Comparison of ENCODE assay signal across 8 cellular contexts in genomic region chr20:13261460-13262301, GRCh38. TPM values are rescaled to one million over a fixed set of nuclear protein-coding genes. Genes with fewer than 3 reads are reported as not detected.
DNase-seq lines count a peak whose midpoint lies in the region; ATAC-seq and TF ChIP-seq lines count a peak whose summit lies in the region.

No MANE protein-coding gene starts in this region.

- H3K9me3 Mint-ChIP-seq in activated CD8-positive, alpha-beta T cell treated with anti-CD3 and anti-CD28 coated beads, Interleukin-2, amount 10 ng/mL, durations not matched to agents 7 days and 5 days (ENCODE audit: insufficient read depth), result no peaks in the 10 kb centered on the region
- H3K9me3 Mint-ChIP-seq in neural crest cell, result no peaks in the 10 kb centered on the region

- no peak overlapping the region for H3K4me3 Mint-ChIP-seq in activated CD8-positive, alpha-beta T cell treated with anti-CD3 and anti-CD28 coated beads, Interleukin-2, amount 10 ng/mL, durations not matched to agents 7 days and 5 days
- H3K4me3 Mint-ChIP-seq in neural crest cell, result no peak overlapping the region

- peaks cover 11% of the 10 kb centered on the region for H3K4me1 Mint-ChIP-seq in activated CD8-positive, alpha-beta T cell treated with anti-CD3 and anti-CD28 coated beads, Interleukin-2, amount 10 ng/mL, durations not matched to agents 7 days and 5 days (ENCODE audit: low read depth)
- no peaks in the 10 kb centered on the region for H3K4me1 Mint-ChIP-seq in neural crest cell

- TF ChIP-seq CTCF in epithelial cell of esophagus (IDR thresholded peaks at IDR 0.05; ENCODE audit: insufficient read depth, low read depth, low read length, missing control alignments) (peak; percentile 69), neural crest cell (conservative IDR thresholded peaks at IDR 0.05) (peak; percentile 83), thyroid gland (IDR thresholded peaks at IDR 0.05) (peak; percentile 14 to 59 (median 53))

- H3K27me3 ChIP-seq in thyroid gland, result no peaks in the 10 kb centered on the region

- no peaks in the 10 kb centered on the region for H3K9me3 ChIP-seq in thyroid gland

- H3K36me3 ChIP-seq in thyroid gland, result no peaks in the 10 kb centered on the region

- H3K4me1 ChIP-seq in thyroid gland, result peaks cover 28 to 38% of the 10 kb centered on the region in 2 donors

- no peaks in the 10 kb centered on the region for H3K36me3 Mint-ChIP-seq in activated CD8-positive, alpha-beta T cell treated with anti-CD3 and anti-CD28 coated beads, Interleukin-2, amount 10 ng/mL, durations not matched to agents 7 days and 5 days (ENCODE audit: low read depth)
- H3K36me3 Mint-ChIP-seq in neural crest cell (ENCODE audit: low read depth), result no peaks in the 10 kb centered on the region

- intact Hi-C loops in thyroid gland (cut with DNase I), result no loop called here

- CTCF ChIA-PET in activated CD8-positive, alpha-beta T cell treated with anti-CD3 and anti-CD28 coated beads, Interleukin-2, amount 10 ng/mL, durations not matched to agents 7 days and 5 days (lab: Charles Lee), result interaction anchor here (0.6 to 3.7 kb wide), 25 partner anchors 8 to 285 kb away, joined by 3 to 19 read pairs (median 4); partner anchors contain the start of gene ISM1

- no peaks in the 10 kb centered on the region for H3K27me3 Mint-ChIP-seq in activated CD8-positive, alpha-beta T cell treated with anti-CD3 and anti-CD28 coated beads, Interleukin-2, amount 10 ng/mL, durations not matched to agents 7 days and 5 days (ENCODE audit: low read depth)
- no peaks in the 10 kb centered on the region for H3K27me3 Mint-ChIP-seq in neural crest cell (ENCODE audit: low read depth)

- POLR2A ChIA-PET in activated CD8-positive, alpha-beta T cell treated with anti-CD3 and anti-CD28 coated beads, Interleukin-2, amount 10 ng/mL, durations not matched to agents 7 days and 5 days (lab: Charles Lee), result no interaction called here

- H3K27ac Mint-ChIP-seq in activated CD8-positive, alpha-beta T cell treated with anti-CD3 and anti-CD28 coated beads, Interleukin-2, amount 10 ng/mL, durations not matched to agents 7 days and 5 days, result no peak overlapping the region
- no peak overlapping the region for H3K27ac Mint-ChIP-seq in neural crest cell (ENCODE audit: unreplicated experiment)

- no peak overlapping the region for H3K4me3 ChIP-seq in epithelial cell of esophagus (ENCODE audit: low read length)
- no peak overlapping the region for H3K4me3 ChIP-seq in thyroid gland (replicated peaks in 1 of 3)

- 76 to 81% methylated on average over 8 of the region's 8 CpGs for WGBS in thyroid gland, 2 donors

- peak; percentile 68 for ATAC-seq in HG02759 (IDR thresholded peaks at IDR 0.05; ENCODE audit: unreplicated experiment)
- ATAC-seq in activated CD8-positive, alpha-beta T cell treated with anti-CD3 and anti-CD28 coated beads, Interleukin-2, amount 10 ng/mL, durations not matched to agents 7 days and 5 days, result peak; percentile 99

- TF ChIP-seq POLR2A in thyroid gland (IDR thresholded peaks at IDR 0.05), result no peak

- DNase-seq in NK-92 treated with Interleukin-12 subunit alpha and Interleukin-12 subunit beta, amount 100 ng/mL, for 24 hours (lab: John Stamatoyannopoulos, UW), result peak; percentile 27
- DNase-seq in NK-92 (lab: John Stamatoyannopoulos, UW; ENCODE audit: unreplicated experiment) (no peak), NCI-H226 (peak; percentile 5), epithelial cell of esophagus (ENCODE audit: low read depth) (peak; percentile 58), neural crest cell (ENCODE audit: low read depth, low spot score) (peak; percentile 55), thyroid gland (peak; percentile 61 to 70)
- peak; percentile 79 for DNase-seq in activated CD8-positive, alpha-beta T cell treated with anti-CD3 and anti-CD28 coated beads, Interleukin-2, amount 10 ng/mL, durations not matched to agents 7 days and 5 days

- H3K27ac ChIP-seq in thyroid gland, result peak overlapping the region; percentile 13 to 63 (median 61)

RNA-seq across cellular contexts. Expression of gene ISM1, which starts 40.6 kb away (rescaled TPM):
- 1 to 10 TPM; 2.9 to 3.7 TPM for total RNA-seq in activated CD8-positive, alpha-beta T cell treated with anti-CD3 and anti-CD28 coated beads, Interleukin-2, amount 10 ng/mL, durations not matched to agents 7 days and 5 days
- total RNA-seq in neural crest cell (0.33 and 0.34 TPM in 2 replicates), thyroid gland (10 to 100 TPM; 77.5 to 98.4 (median 83.7) TPM)

Comparison
In these comparisons a context has a peak if more than half of its experiments do, and no peak if none do; other contexts are left out.
1. RNA of gene ISM1, which starts 40.6 kb away (total RNA-seq): 77.5 to 98.4 TPM in thyroid gland; 2.9 to 3.7 TPM in activated CD8-positive, alpha-beta T cell treated with anti-CD3 and anti-CD28 coated beads, Interleukin-2, amount 10 ng/mL, durations not matched to agents 7 days and 5 days and 0.33 to 0.34 TPM in neural crest cell; every median in the first group is over 10 times any median in the second.
2. Peak in every context shown above with its lines, with median percentiles within 50 percentile points of each other: CTCF ChIP-seq.